ENCODE assay signal across 2 cellular contexts in genomic region chr22:19291218-19291579, GRCh38.
A peak's percentile ranks its signal among the peaks of the same experiment; 100 is the strongest.
TF ChIP-seq lines count a peak whose summit lies in the region.

No MANE protein-coding gene starts in this region.

TF ChIP-seq in HEK293, 187 proteins besides CTCF, POLR2A, EP300 and RAD21 (continued from another document and continues in another):
- TF ChIP-seq ZNF280D (tag by site-specific recombination; IDR thresholded peaks at IDR 0.05) = no peak
- TF ChIP-seq ZNF830 (tag by site-specific recombination; IDR thresholded peaks at IDR 0.05; ENCODE audit: low read depth) = no peak
- no peak for TF ChIP-seq HIC1 (tag by site-specific recombination; IDR thresholded peaks at IDR 0.05)
- no peak for TF ChIP-seq ZNF768 (tag by site-specific recombination; IDR thresholded peaks at IDR 0.05)
- TF ChIP-seq ZNF560 (tag by site-specific recombination; IDR thresholded peaks at IDR 0.05; ENCODE audit: borderline replicate concordance) = no peak
- no peak for TF ChIP-seq ZNF488 (tag by site-specific recombination; IDR thresholded peaks at IDR 0.05)
- TF ChIP-seq ZBTB10 (tag by site-specific recombination; IDR thresholded peaks at IDR 0.05) = no peak
- no peak for TF ChIP-seq ZNF341 (tag by site-specific recombination; IDR thresholded peaks at IDR 0.05; ENCODE audit: low read depth)
- no peak for TF ChIP-seq ZBTB20 (tag by site-specific recombination; IDR thresholded peaks at IDR 0.05)
- TF ChIP-seq ZNF175 (tag by site-specific recombination; IDR thresholded peaks at IDR 0.05) = no peak
- no peak; the same call in 1 of the 2 replicates for TF ChIP-seq ZNF660 (tag by site-specific recombination; IDR thresholded peaks at IDR 0.05)
- no peak for TF ChIP-seq ZNF10 (tag by site-specific recombination; IDR thresholded peaks at IDR 0.05)

TF ChIP-seq in K562, 482 proteins besides CTCF, POLR2A, EP300 and RAD21 (continued from another document and continues in another):
- TF ChIP-seq SMAD4 (CRISPR knock-in tag; conservative IDR thresholded peaks at IDR 0.05) (peak; percentile 48), E2F1 (CRISPR knock-in tag; IDR thresholded peaks at IDR 0.05) (peak; percentile 88), REST (CRISPR knock-in tag; IDR thresholded peaks at IDR 0.05; ENCODE audit: low read depth) (peak; percentile 90), NKRF (IDR thresholded peaks at IDR 0.05; ENCODE audit: borderline replicate concordance) (no peak), CHD2 (IDR thresholded peaks at IDR 0.05; ENCODE audit: low read depth, low read length) (0 out of 2 replicates have a peak, but pooled peaks have one; percentile 12), HDAC1 (IDR thresholded peaks at IDR 0.05) (peak in 1 of 2 experiments; percentile 49; a peak in 1 of 4 replicates), ZNF830 (CRISPR knock-in tag; IDR thresholded peaks at IDR 0.05) (0 out of 2 replicates have a peak, but pooled peaks have one; percentile 77), HMG20B (CRISPR knock-in tag; IDR thresholded peaks at IDR 0.05) (no peak), ZBTB9 (CRISPR knock-in tag; IDR thresholded peaks at IDR 0.05) (peak; percentile 91; the same call in 1 of the 2 replicates), PTRF (tag; IDR thresholded peaks at IDR 0.05) (no peak), ZNF75A (CRISPR knock-in tag; IDR thresholded peaks at IDR 0.05) (no peak), HDAC6 (IDR thresholded peaks at IDR 0.05; ENCODE audit: low read depth, low read length) (peak; percentile 81; the same call in 1 of the 2 replicates), HNRNPL (IDR thresholded peaks at IDR 0.05; ENCODE audit: low read depth, low read length) (peak; percentile 92; the same call in 1 of the 2 replicates), ATF7 (IDR thresholded peaks at IDR 0.05) (0 out of 2 replicates have a peak, but pooled peaks have one; percentile 56), SPI1 (IDR thresholded peaks at IDR 0.05; ENCODE audit: borderline replicate concordance, low read depth, low read length) (no peak), KLF16 (IDR thresholded peaks at IDR 0.05) (no peak), ZNF583 (CRISPR knock-in tag; IDR thresholded peaks at IDR 0.05) (0 out of 2 replicates have a peak, but pooled peaks have one; percentile 68), TRIM28 (IDR thresholded peaks at IDR 0.05) (peak; percentile 50; the same call in 1 of the 2 replicates), GTF2B (IDR thresholded peaks at IDR 0.05; ENCODE audit: extremely low read depth, insufficient read length) (no peak), MEF2A (IDR thresholded peaks at IDR 0.05; ENCODE audit: control insufficient read depth, low read depth, low read length) (no peak), SETDB1 (IDR thresholded peaks at IDR 0.05; ENCODE audit: low read length) (no peak), CREB3L1 (IDR thresholded peaks at IDR 0.05; ENCODE audit: borderline replicate concordance, low read depth) (peak; percentile 73), ZNF12 (CRISPR knock-in tag; IDR thresholded peaks at IDR 0.05) (no peak), NCOA4 (IDR thresholded peaks at IDR 0.05; ENCODE audit: partially characterized antibody) (no peak), E2F5 (CRISPR knock-in tag; IDR thresholded peaks at IDR 0.05) (no peak), DPF2 (IDR thresholded peaks at IDR 0.05) (peak; percentile 6; the same call in 1 of the 2 replicates), YBX1 (IDR thresholded peaks at IDR 0.05) (no peak), TFAM (CRISPR knock-in tag; conservative IDR thresholded peaks at IDR 0.05) (no peak), CTCFL (IDR thresholded peaks at IDR 0.05; ENCODE audit: borderline replicate concordance, insufficient read depth, low read depth, low read length, poor library complexity, severe bottlenecking) (no peak), KDM5B (IDR thresholded peaks at IDR 0.05; ENCODE audit: insufficient replicate concordance, low read depth, low read length) (peak; percentile 67), EZH2 (IDR thresholded peaks at IDR 0.05; ENCODE audit: borderline replicate concordance, low read depth, low read length) (no peak; the same call in 1 of the 2 replicates), NCOA6 (IDR thresholded peaks at IDR 0.05) (peak; percentile 68; the same call in 1 of the 2 replicates), ZNF134 (CRISPR knock-in tag; conservative IDR thresholded peaks at IDR 0.05) (no peak), ZC3H11A (IDR thresholded peaks at IDR 0.05; ENCODE audit: low read depth, low read length) (no peak), RBM25 (IDR thresholded peaks at IDR 0.05; ENCODE audit: low read depth, low read length, severe bottlenecking) (peak; percentile 3), BRD9 (IDR thresholded peaks at IDR 0.05; ENCODE audit: low read depth, partially characterized antibody) (no peak), GATAD2A (IDR thresholded peaks at IDR 0.05) (peak; percentile 13; the same call in 1 of the 2 replicates), NR2C2 (CRISPR knock-in tag; IDR thresholded peaks at IDR 0.05) (no peak; the same call in 1 of the 2 replicates), NR2C2 (tag; IDR thresholded peaks at IDR 0.05) (peak; percentile 75), ZBTB17 (CRISPR knock-in tag; IDR thresholded peaks at IDR 0.05) (peak; percentile 74; the same call in 1 of the 2 replicates), GTF3C2 (IDR thresholded peaks at IDR 0.05; ENCODE audit: borderline replicate concordance, extremely low read depth, insufficient read length) (no peak)
